In genomic region chr2:127423880-127424279, GRCh38 we compare ENCODE assay signal across 9 cellular contexts. TPM values are rescaled to one million over a fixed set of nuclear protein-coding genes. Genes with fewer than 3 reads are reported as not detected.
DNase-seq lines count a peak whose midpoint lies in the region; ATAC-seq lines count a peak whose summit lies in the region.
"Had no signal": no experiment of that assay in that cellular context is flagged by ENCODE, and none has a peak within 500 bp of the region (broad histone marks: within the 10 kb centered on the region; RNA-seq: fewer than 3 reads in every experiment).

No MANE protein-coding gene starts in this region.

- H3K36me3 Mint-ChIP-seq in activated naive CD8-positive, alpha-beta T cell treated with anti-CD3 and anti-CD28 coated beads, Interleukin-2, amount 10 ng/mL, durations not matched to agents 7 days and 5 days, result no peaks in the 10 kb centered on the region
- no peaks in the 10 kb centered on the region for H3K36me3 Mint-ChIP-seq in naive B cell
- H3K36me3 Mint-ChIP-seq: activated CD4-positive, alpha-beta memory T cell treated with anti-CD3 and anti-CD28 coated beads for 36 hours had no signal

- peaks cover 40% of the 10 kb centered on the region for H3K27me3 Mint-ChIP-seq in activated naive CD8-positive, alpha-beta T cell treated with anti-CD3 and anti-CD28 coated beads, Interleukin-2, amount 10 ng/mL, durations not matched to agents 7 days and 5 days
- H3K27me3 Mint-ChIP-seq in naive B cell, result peaks cover 0 to 17% (median 5%) of the 10 kb centered on the region in 3 donors

- H3K4me1 Mint-ChIP-seq in activated naive CD8-positive, alpha-beta T cell treated with anti-CD3 and anti-CD28 coated beads, Interleukin-2, amount 10 ng/mL, durations not matched to agents 7 days and 5 days, result peaks cover 4% of the 10 kb centered on the region
- H3K4me1 Mint-ChIP-seq in naive B cell, result peaks cover 8 to 22% (median 19%) of the 10 kb centered on the region in 3 donors

- POLR2A ChIA-PET in activated naive CD8-positive, alpha-beta T cell treated with anti-CD3 and anti-CD28 coated beads, Interleukin-2, amount 10 ng/mL, durations not matched to agents 7 days and 5 days (lab: Charles Lee), result no interaction called here

- in situ Hi-C loops in KBM-7 (cut with MboI; ENCODE audit: low pct_unique_long_range_greater_than_20kb, low sequenced_read_pairs), result no loop called here

- ATAC-seq in activated naive CD8-positive, alpha-beta T cell treated with anti-CD3 and anti-CD28 coated beads, Interleukin-2, amount 10 ng/mL, durations not matched to agents 7 days and 5 days (ENCODE audit: low read depth), result no peak
- ATAC-seq in naive B cell (ENCODE audit: low read depth in 2 of 2) (peak in 1 of 2 donors; percentile 26), HG03175 (IDR thresholded peaks at IDR 0.05; ENCODE audit: unreplicated experiment) (no peak)

- no peaks in the 10 kb centered on the region for H3K9me3 Mint-ChIP-seq in activated naive CD8-positive, alpha-beta T cell treated with anti-CD3 and anti-CD28 coated beads, Interleukin-2, amount 10 ng/mL, durations not matched to agents 7 days and 5 days
- H3K9me3 Mint-ChIP-seq in naive B cell, result no peaks in the 10 kb centered on the region
- H3K9me3 Mint-ChIP-seq: activated CD4-positive, alpha-beta memory T cell treated with anti-CD3 and anti-CD28 coated beads for 36 hours had no signal

- H3K4me3 Mint-ChIP-seq in activated naive CD8-positive, alpha-beta T cell treated with anti-CD3 and anti-CD28 coated beads, Interleukin-2, amount 10 ng/mL, durations not matched to agents 7 days and 5 days, result peak overlapping the region; percentile 44
- H3K4me3 Mint-ChIP-seq in naive B cell, result peak overlapping the region; percentile 55 to 91 (median 80)

- DNase-seq in CD1c-positive myeloid dendritic cell (ENCODE audit: extremely low spot score) (peak; percentile 17), KBM-7 (peak; percentile 74), naive B cell (no peak), HK-2 (ENCODE audit: unreplicated experiment) (no peak), NCI-H1694 (lab: John Stamatoyannopoulos, UW) (no peak)
- no peak for DNase-seq in activated naive CD8-positive, alpha-beta T cell treated with anti-CD3 and anti-CD28 coated beads, Interleukin-2, amount 10 ng/mL, durations not matched to agents 7 days and 5 days
- DNase-seq in activated effector memory CD4-positive, alpha-beta T cell treated with Interleukin-2 at 50 U/mL for 16 hours, result no peak
- DNase-seq: activated CD4-positive, alpha-beta memory T cell treated with anti-CD3 and anti-CD28 coated beads for 36 hours had no signal

- no peak overlapping the region for H3K27ac Mint-ChIP-seq in activated naive CD8-positive, alpha-beta T cell treated with anti-CD3 and anti-CD28 coated beads, Interleukin-2, amount 10 ng/mL, durations not matched to agents 7 days and 5 days
- H3K27ac Mint-ChIP-seq in naive B cell, result peak overlapping the region in 2 of 6 donors; percentile 7 to 95
- H3K27ac Mint-ChIP-seq: activated CD4-positive, alpha-beta memory T cell treated with anti-CD3 and anti-CD28 coated beads for 36 hours had no signal

RNA-seq across cellular contexts. Expression of gene PROC, which starts 5.7 kb away (rescaled TPM):
- total RNA-seq in activated naive CD8-positive, alpha-beta T cell treated with anti-CD3 and anti-CD28 coated beads, Interleukin-2, amount 10 ng/mL, durations not matched to agents 7 days and 5 days, result not detected
- polyA plus RNA-seq in naive B cell (ENCODE audit: low read depth in 6 of 6), result under 1 TPM in 1 of 6 donors, not detected in 5; 0.53 TPM
- total RNA-seq: activated CD4-positive, alpha-beta memory T cell treated with anti-CD3 and anti-CD28 coated beads for 36 hours had no signal

RNA-seq across cellular contexts. Expression of gene MAP3K2, which starts 36.1 kb away (rescaled TPM):
- total RNA-seq in activated naive CD8-positive, alpha-beta T cell treated with anti-CD3 and anti-CD28 coated beads, Interleukin-2, amount 10 ng/mL, durations not matched to agents 7 days and 5 days, result 10 to 100 TPM; 65.2 to 69.0 TPM
- polyA plus RNA-seq in naive B cell (ENCODE audit: low read depth in 6 of 6), result 100 to 1,000 TPM in 1 of 6 donors, 10 to 100 TPM in 5; 67.2 to 101 (median 73.2) TPM

Comparison
In these comparisons a context has a peak if more than half of its experiments do, and no peak if none do; other contexts are left out.
1. DNase-seq: peak in CD1c-positive myeloid dendritic cell (single experiment) and KBM-7 (single experiment); none in activated naive CD8-positive, alpha-beta T cell treated with anti-CD3 and anti-CD28 coated beads, Interleukin-2, amount 10 ng/mL, durations not matched to agents 7 days and 5 days (single experiment), naive B cell (single experiment), HK-2 (single experiment), activated effector memory CD4-positive, alpha-beta T cell treated with Interleukin-2 at 50 U/mL for 16 hours (single experiment) and NCI-H1694 (single experiment).